ENCODE assay signal across 9 cellular contexts in genomic region chr11:62394825-62395538, GRCh38. TPM values are rescaled to one million over a fixed set of nuclear protein-coding genes. Genes with fewer than 3 reads are reported as not detected.
DNase-seq lines count a peak whose midpoint lies in the region; ATAC-seq and TF ChIP-seq lines count a peak whose summit lies in the region.
"Had no signal": no experiment of that assay in that cellular context is flagged by ENCODE, and none has a peak within 500 bp of the region (broad histone marks: within the 10 kb centered on the region; RNA-seq: fewer than 3 reads in every experiment).

No MANE protein-coding gene starts in this region.

- ATAC-seq in left lobe of liver (peak; percentile 90), HG03045 (IDR thresholded peaks at IDR 0.05; ENCODE audit: unreplicated experiment) (no peak)

- H3K9me3 ChIP-seq in BE2C (no peaks in the 10 kb centered on the region), HAP-1 (no peaks in the 10 kb centered on the region)

- TF ChIP-seq CTCF in BE2C (IDR thresholded peaks at IDR 0.05; ENCODE audit: low read depth, low read length), result peak; percentile 67

- no peaks in the 10 kb centered on the region for H3K27me3 ChIP-seq in BE2C
- H3K27me3 ChIP-seq in HAP-1 (ENCODE audit: low read depth), result no peaks in the 10 kb centered on the region

- in situ Hi-C loops in HAP-1 (cut with MboI; ENCODE audit: low sequenced_read_pairs), result loop anchor here (10.0 kb wide), 1 partner anchor 300 kb away; no protein-coding TSS in a partner anchor

- peak overlapping the region; percentile 56 for H3K4me3 ChIP-seq in BE2C (ENCODE audit: low read depth, low read length)
- no peak overlapping the region for H3K4me3 ChIP-seq in HAP-1

- DNase-seq in BE2C (peak; percentile 93), HAP-1 (ENCODE audit: low spot score in 2 of 2) (peak; percentile 63 to 70), NCI-H446 treated with DMSO at 0.1 percent for 48 hours (lab: John Stamatoyannopoulos, UW) (peak; percentile 74), left lobe of liver (ENCODE audit: low spot score) (peak; percentile 76)
- DNase-seq in activated CD4-positive, alpha-beta T cell treated with anti-CD3 and anti-CD28 coated beads for 4 hours, result peak; percentile 40 to 48
- DNase-seq in effector CD4-positive, alpha-beta T cell, result peak; percentile 23
- peak; percentile 29 to 32 for DNase-seq in stimulated activated CD4-positive, alpha-beta T cell treated with anti-CD3 and anti-CD28 coated beads, Interleukin-2, amount 100 ng/mL, for 48 hours

- H3K4me1 ChIP-seq in BE2C (peaks cover 2% of the 10 kb centered on the region), HAP-1 (no peaks in the 10 kb centered on the region)

- H3K36me3 ChIP-seq in BE2C (no peaks in the 10 kb centered on the region), HAP-1 (replicated peaks) (peaks cover 4% of the 10 kb centered on the region)

RNA-seq across cellular contexts. Expression of gene SCGB1A1, which starts 23.9 kb away (rescaled TPM):
- polyA plus RNA-seq in BE2C (2012; ENCODE audit: insufficient read depth, insufficient read length, low read depth), result not detected
- total RNA-seq in left lobe of liver, result 2.0 TPM
- polyA plus RNA-seq: urinary bladder had no signal

RNA-seq across cellular contexts. Expression of gene ASRGL1, which starts 57.7 kb away (rescaled TPM):
- polyA plus RNA-seq in BE2C (2012; ENCODE audit: insufficient read depth, insufficient read length, low read depth), result 8.3 TPM
- 5.6 TPM for total RNA-seq in left lobe of liver

Comparison
In these comparisons a context has a peak if more than half of its experiments do, and no peak if none do; other contexts are left out.
1. DNase-seq: peak in every context shown above with its lines; median percentile 93 in BE2C; 76 in left lobe of liver; 74 in NCI-H446 treated with DMSO at 0.1 percent for 48 hours; 66 in HAP-1; 44 in activated CD4-positive, alpha-beta T cell treated with anti-CD3 and anti-CD28 coated beads for 4 hours; 30 in stimulated activated CD4-positive, alpha-beta T cell treated with anti-CD3 and anti-CD28 coated beads, Interleukin-2, amount 100 ng/mL, for 48 hours; 23 in effector CD4-positive, alpha-beta T cell.